ENCODE assay signal across 8 cellular contexts in the genomic region with DNA sequence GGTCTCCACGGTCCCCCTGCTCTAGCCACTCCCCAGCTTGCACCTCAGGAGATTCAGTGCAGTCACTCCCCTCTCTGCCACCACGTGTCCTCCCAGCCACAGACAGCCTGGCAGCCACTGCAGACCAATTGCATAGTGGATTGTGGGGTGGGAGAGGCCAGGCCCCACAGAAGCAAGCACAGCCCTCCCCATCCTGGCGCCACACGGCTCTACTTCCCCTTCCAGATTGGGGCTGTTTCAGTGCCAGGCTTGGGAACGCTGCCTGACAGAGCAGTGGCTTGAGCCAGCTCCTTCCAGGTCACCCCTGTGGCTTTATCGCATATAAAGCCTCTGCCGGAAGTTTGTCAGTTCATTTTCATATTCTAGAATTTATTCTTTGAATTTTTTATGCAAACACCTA.
DNase-seq lines count a peak whose midpoint lies in the region; ATAC-seq and TF ChIP-seq lines count a peak whose summit lies in the region.

No MANE protein-coding gene starts in this region.

- H3K27me3 Mint-ChIP-seq in activated B cell treated with CpG ODN at 0.5 μM for 24 hours, result peaks cover 6% of the 10 kb centered on the region
- peaks cover 15% of the 10 kb centered on the region for H3K27me3 Mint-ChIP-seq in activated T-cell treated with anti-CD3 and anti-CD28 coated beads, Interleukin-2, amount 50 U/mL, for 4 hours (ENCODE audit: low read depth)

- WGBS in ovary, 3 donors, result 54 to 62% (median 57%) methylated on average over 7 of the region's 7 CpGs

- no peaks in the 10 kb centered on the region for H3K9me3 ChIP-seq in ovary

- peak overlapping the region; percentile 30 for H3K27ac Mint-ChIP-seq in activated B cell treated with CpG ODN at 0.5 μM for 24 hours

- intact Hi-C loops in activated B cell treated with CpG ODN at 0.5 μM for 24 hours (cut with micrococcal nuclease) (loop anchor here (5.0 kb wide), 2 partner anchors 223 to 348 kb away; no protein-coding TSS in a partner anchor), ovary (cut with DNase I) (no loop called here)

- no peaks in the 10 kb centered on the region for H3K36me3 ChIP-seq in ovary

- no peak overlapping the region for H3K27ac ChIP-seq in ovary

- TF ChIP-seq CTCF in activated B cell treated with CpG ODN at 0.5 μM for 24 hours (IDR thresholded peaks at IDR 0.05) (no peak), ovary (IDR thresholded peaks at IDR 0.05) (no peak)

- POLR2A ChIA-PET in activated B cell treated with CpG ODN at 0.5 μM for 24 hours (lab: Charles Lee), result no interaction called here

- no peaks in the 10 kb centered on the region for H3K36me3 Mint-ChIP-seq in activated B cell treated with CpG ODN at 0.5 μM for 24 hours (ENCODE audit: low read depth)
- H3K36me3 Mint-ChIP-seq in activated T-cell treated with anti-CD3 and anti-CD28 coated beads, Interleukin-2, amount 50 U/mL, for 4 hours (ENCODE audit: insufficient read depth), result no peaks in the 10 kb centered on the region

- CTCF ChIA-PET in activated B cell treated with CpG ODN at 0.5 μM for 24 hours (lab: Charles Lee), result interaction anchor here (1.0 to 4.1 kb wide), 5 partner anchors 8 to 218 kb away, joined by 3 to 37 read pairs (median 4); no protein-coding TSS in a partner anchor

- no peaks in the 10 kb centered on the region for H3K27me3 ChIP-seq in ovary

- no peak for DNase-seq in activated B cell treated with CpG ODN at 0.5 μM for 24 hours
- peak; percentile 8 for DNase-seq in pons (ENCODE audit: low spot score)
- DNase-seq in activated T-cell treated with anti-CD3 and anti-CD28 coated beads, Interleukin-2, amount 50 U/mL, for 4 hours, result no peak
- DNase-seq in ovary, result no peak
- no peak for DNase-seq in T-helper 1 cell
- DNase-seq in hepatic stellate cell (ENCODE audit: low spot score), result no peak

- no peak overlapping the region for H3K4me3 Mint-ChIP-seq in activated B cell treated with CpG ODN at 0.5 μM for 24 hours
- H3K4me3 Mint-ChIP-seq in activated T-cell treated with anti-CD3 and anti-CD28 coated beads, Interleukin-2, amount 50 U/mL, for 4 hours, result no peak overlapping the region

- no peak for TF ChIP-seq EP300 in ovary (IDR thresholded peaks at IDR 0.05)

- peaks cover 18% of the 10 kb centered on the region for H3K4me1 Mint-ChIP-seq in activated B cell treated with CpG ODN at 0.5 μM for 24 hours
- H3K4me1 Mint-ChIP-seq in activated T-cell treated with anti-CD3 and anti-CD28 coated beads, Interleukin-2, amount 50 U/mL, for 4 hours (ENCODE audit: low read depth), result peaks cover 17% of the 10 kb centered on the region

- peak; percentile 27 for ATAC-seq in GM19324 (IDR thresholded peaks at IDR 0.05; ENCODE audit: low FRiP score, unreplicated experiment)
- peak; percentile 30 for ATAC-seq in HG03159 (IDR thresholded peaks at IDR 0.05; ENCODE audit: unreplicated experiment)
- ATAC-seq in activated B cell treated with CpG ODN at 0.5 μM for 24 hours (ENCODE audit: low read depth), result peak; percentile 19
- ATAC-seq in activated T-cell treated with anti-CD3 and anti-CD28 coated beads, Interleukin-2, amount 50 U/mL, for 4 hours, result no peak

- peaks cover 3% of the 10 kb centered on the region for H3K4me1 ChIP-seq in ovary (ENCODE audit: insufficient read depth)

- no peak overlapping the region for H3K4me3 ChIP-seq in ovary

- no peak for TF ChIP-seq POLR2A in ovary (IDR thresholded peaks at IDR 0.05)

- no peaks in the 10 kb centered on the region for H3K9me3 Mint-ChIP-seq in activated B cell treated with CpG ODN at 0.5 μM for 24 hours
- H3K9me3 Mint-ChIP-seq in activated T-cell treated with anti-CD3 and anti-CD28 coated beads, Interleukin-2, amount 50 U/mL, for 4 hours, result no peaks in the 10 kb centered on the region

Comparison
In these comparisons a context has a peak if more than half of its experiments do, and no peak if none do; other contexts are left out.
1. ATAC-seq: peak in GM19324 (single experiment), HG03159 (single experiment) and activated B cell treated with CpG ODN at 0.5 μM for 24 hours (single experiment); none in activated T-cell treated with anti-CD3 and anti-CD28 coated beads, Interleukin-2, amount 50 U/mL, for 4 hours (0 of 2).